In genomic region chr22:49650336-49651241, GRCh38 we compare ENCODE assay signal across 21 cellular contexts.
A peak's percentile ranks its signal among the peaks of the same experiment; 100 is the strongest.
DNase-seq lines count a peak whose midpoint lies in the region; ATAC-seq, FAIRE-seq and TF ChIP-seq lines count a peak whose summit lies in the region.
"Had no signal": no experiment of that assay in that cellular context is flagged by ENCODE, and none has a peak within 500 bp of the region (broad histone marks: within the 10 kb centered on the region; RNA-seq: fewer than 3 reads in every experiment).

No MANE protein-coding gene starts in this region.

- H3K4me1 Mint-ChIP-seq in astrocyte (ENCODE audit: low read depth, unreplicated experiment) = peaks cover 13% of the 10 kb centered on the region
- H3K4me1 Mint-ChIP-seq in stimulated activated naive B cell treated with anti-CD40 and anti-IgM and Interleukin-4, amounts not matched to agents 10 μg/mL and 1 μg/mL and 100 μg/mL, for 72 hours = peaks cover 20 to 31% of the 10 kb centered on the region in 2 donors

- H3K79me2 ChIP-seq in astrocyte (ENCODE audit: insufficient read depth, low read length) = no peaks in the 10 kb centered on the region

- ATAC-seq in Right ventricle myocardium superior (ENCODE audit: poor library complexity) (no peak), left cardiac atrium (no peak), GM18907 (IDR thresholded peaks at IDR 0.05; ENCODE audit: unreplicated experiment) (no peak)
- no peak for ATAC-seq in stimulated activated naive B cell treated with anti-CD40 and anti-IgM and Interleukin-4, amounts not matched to agents 10 μg/mL and 1 μg/mL and 100 μg/mL, for 72 hours (replicated peaks)

- no peak for TF ChIP-seq CTCF in astrocyte (IDR thresholded peaks at IDR 0.05; ENCODE audit: insufficient read depth, low read depth, low read length)

- no peak overlapping the region for H3K27ac ChIP-seq in astrocyte (ENCODE audit: low read depth, low read length)
- H3K27ac ChIP-seq: KMS-11, RWPE1 had no signal

- no peaks in the 10 kb centered on the region for H3K9me3 ChIP-seq in astrocyte (ENCODE audit: insufficient read depth, low read depth, low read length)
- H3K9me3 ChIP-seq: BE2C had no signal

- H3K4me1 ChIP-seq in astrocyte (ENCODE audit: insufficient read depth, low read length) = no peaks in the 10 kb centered on the region
- H3K4me1 ChIP-seq: BE2C had no signal

- H3K36me3 Mint-ChIP-seq in astrocyte (ENCODE audit: low read depth, unreplicated experiment) = no peaks in the 10 kb centered on the region
- H3K36me3 Mint-ChIP-seq in stimulated activated naive B cell treated with anti-CD40 and anti-IgM and Interleukin-4, amounts not matched to agents 10 μg/mL and 1 μg/mL and 100 μg/mL, for 72 hours = peaks cover 15 to 51% of the 10 kb centered on the region in 2 donors

- no peak overlapping the region for H3K4me2 ChIP-seq in astrocyte (ENCODE audit: low read length)
- H3K4me2 ChIP-seq: KMS-11 had no signal

- peak overlapping the region; percentile 99 for H3K27ac Mint-ChIP-seq in astrocyte (ENCODE audit: unreplicated experiment)
- H3K27ac Mint-ChIP-seq in stimulated activated naive B cell treated with anti-CD40 and anti-IgM and Interleukin-4, amounts not matched to agents 10 μg/mL and 1 μg/mL and 100 μg/mL, for 72 hours = peak overlapping the region; percentile 42

- H3K9ac ChIP-seq in astrocyte (ENCODE audit: low read length) = no peak overlapping the region
- H3K9ac ChIP-seq: KMS-11 had no signal

- intact Hi-C loops in Right ventricle myocardium superior (cut with DNase I) = no loop called here
- intact Hi-C loops in left cardiac atrium (cut with DNase I) = no loop called here

- no peak overlapping the region for H3K4me3 Mint-ChIP-seq in astrocyte (ENCODE audit: unreplicated experiment)
- no peak overlapping the region for H3K4me3 Mint-ChIP-seq in stimulated activated naive B cell treated with anti-CD40 and anti-IgM and Interleukin-4, amounts not matched to agents 10 μg/mL and 1 μg/mL and 100 μg/mL, for 72 hours

- DNase-seq in Right ventricle myocardium superior (peak; percentile 34), left cardiac atrium (no peak), astrocyte (ENCODE audit: low read depth) (no peak), kidney tubule cell (ENCODE audit: low spot score) (peak; percentile 17), KG1 (lab: John Stamatoyannopoulos, UW) (no peak)
- DNase-seq in stimulated activated naive B cell treated with anti-CD40 and anti-IgM and Interleukin-4, amounts not matched to agents 10 μg/mL and 1 μg/mL and 100 μg/mL, for 72 hours = no peak
- DNase-seq: BE2C; DMS79; H7; NCI-H1105; NCI-H146; NCI-H2029; NCI-H345; NCI-H524; NCI-H774; NK-92 treated with Interleukin-12 subunit alpha and Interleukin-12 subunit beta, amount 100 ng/mL, for 24 hours had no signal

- H4K20me1 ChIP-seq in astrocyte (ENCODE audit: insufficient read depth, low read length) = no peaks in the 10 kb centered on the region

- no peak for FAIRE-seq in astrocyte (lab: Jason Lieb, UNC)
- FAIRE-seq: A204.1, D721Med had no signal

- H3K36me3 ChIP-seq in astrocyte (ENCODE audit: insufficient read depth, low read length) = no peaks in the 10 kb centered on the region
- H3K36me3 ChIP-seq: BE2C had no signal

- no peak overlapping the region for H3K4me3 ChIP-seq in astrocyte (ENCODE audit: insufficient read depth, low read depth, low read length)

- no peak overlapping the region for H2AFZ ChIP-seq in astrocyte (ENCODE audit: low read depth, low read length)

- no peaks in the 10 kb centered on the region for H3K9me3 Mint-ChIP-seq in astrocyte (ENCODE audit: unreplicated experiment)
- no peaks in the 10 kb centered on the region for H3K9me3 Mint-ChIP-seq in stimulated activated naive B cell treated with anti-CD40 and anti-IgM and Interleukin-4, amounts not matched to agents 10 μg/mL and 1 μg/mL and 100 μg/mL, for 72 hours

- H3K27me3 ChIP-seq in astrocyte (ENCODE audit: insufficient read depth, low read length) = no peaks in the 10 kb centered on the region

- H3K27me3 Mint-ChIP-seq in astrocyte (ENCODE audit: low read depth, unreplicated experiment) = peaks cover 5% of the 10 kb centered on the region
- H3K27me3 Mint-ChIP-seq in stimulated activated naive B cell treated with anti-CD40 and anti-IgM and Interleukin-4, amounts not matched to agents 10 μg/mL and 1 μg/mL and 100 μg/mL, for 72 hours = no peaks in the 10 kb centered on the region

Comparison
In these comparisons a context has a peak if more than half of its experiments do, and no peak if none do; other contexts are left out.
1. DNase-seq: peak in Right ventricle myocardium superior (single experiment) and kidney tubule cell (single experiment); none in left cardiac atrium (single experiment), astrocyte (single experiment), stimulated activated naive B cell treated with anti-CD40 and anti-IgM and Interleukin-4, amounts not matched to agents 10 μg/mL and 1 μg/mL and 100 μg/mL, for 72 hours (single experiment) and KG1 (single experiment).